1 cellular context compared by ENCODE assay signal in genomic region chr19:48630289-48631036, GRCh38.
A peak's percentile ranks its signal among the peaks of the same experiment; 100 is the strongest.
TF ChIP-seq lines count a peak whose summit lies in the region.

No MANE protein-coding gene starts in this region.

TF ChIP-seq in H1, 55 proteins besides CTCF, POLR2A, EP300 and RAD21:
- TF ChIP-seq, protein P1, sequence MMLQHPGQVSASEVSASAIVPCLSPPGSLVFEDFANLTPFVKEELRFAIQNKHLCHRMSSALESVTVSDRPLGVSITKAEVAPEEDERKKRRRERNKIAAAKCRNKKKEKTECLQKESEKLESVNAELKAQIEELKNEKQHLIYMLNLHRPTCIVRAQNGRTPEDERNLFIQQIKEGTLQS (IDR thresholded peaks at IDR 0.05; ENCODE audit: insufficient read depth, low read depth, low read length), result no peak
- TF ChIP-seq TBP (IDR thresholded peaks at IDR 0.05; ENCODE audit: low read depth, low read length), result peak; percentile 12; the same call in 1 of the 2 replicates
- no peak for TF ChIP-seq SP1 (IDR thresholded peaks at IDR 0.05; ENCODE audit: low read depth, low read length)
- no peak for TF ChIP-seq TCF12 (IDR thresholded peaks at IDR 0.05; ENCODE audit: low read depth, low read length)
- TF ChIP-seq PHF8 (conservative IDR thresholded peaks at IDR 0.05; ENCODE audit: low read depth, low read length), result 0 out of 2 replicates have a peak, but pooled peaks have one; percentile 9
- no peak for TF ChIP-seq RXRA (IDR thresholded peaks at IDR 0.05; ENCODE audit: insufficient read depth, low read depth, low read length)
- TF ChIP-seq EGR1 (IDR thresholded peaks at IDR 0.05; ENCODE audit: borderline replicate concordance, low read depth, low read length), result no peak; the same call in 1 of the 2 replicates
- TF ChIP-seq TAF7 (optimal IDR thresholded peaks at IDR 0.05; ENCODE audit: borderline replicate concordance, low read depth, low read length), result peak; percentile 13
- TF ChIP-seq SIN3A (conservative IDR thresholded peaks at IDR 0.05 in 1 of 2, IDR thresholded peaks at IDR 0.05 in 1 of 2; ENCODE audit: low read depth in 1 of 2, low read length in 2 of 2), result peak in 1 of 2 experiments; percentile 47; a peak in 2 of 4 replicates
- no peak for TF ChIP-seq EZH2 (IDR thresholded peaks at IDR 0.05; ENCODE audit: low read depth, low read length, severe bottlenecking)
- no peak for TF ChIP-seq MAFK (IDR thresholded peaks at IDR 0.05; ENCODE audit: low read depth, low read length)
- no peak for TF ChIP-seq KDM4A (IDR thresholded peaks at IDR 0.05; ENCODE audit: low read depth, low read length, severe bottlenecking)
- no peak for TF ChIP-seq HDAC6 (IDR thresholded peaks at IDR 0.05; ENCODE audit: low read depth, low read length)
- no peak for TF ChIP-seq RFX5 (IDR thresholded peaks at IDR 0.05; ENCODE audit: borderline replicate concordance, low read depth, low read length)
- no peak for TF ChIP-seq KDM1A (IDR thresholded peaks at IDR 0.05; ENCODE audit: borderline replicate concordance, low read length)
- no peak for TF ChIP-seq SRF (IDR thresholded peaks at IDR 0.05; ENCODE audit: low read depth, low read length)
- no peak for TF ChIP-seq SIX5 (IDR thresholded peaks at IDR 0.05; ENCODE audit: low read depth, low read length)
- no peak for TF ChIP-seq NRF1 (IDR thresholded peaks at IDR 0.05; ENCODE audit: low read depth, low read length)
- no peak for TF ChIP-seq TAF1 (IDR thresholded peaks at IDR 0.05; ENCODE audit: low read depth, low read length)
- TF ChIP-seq, protein P2, sequence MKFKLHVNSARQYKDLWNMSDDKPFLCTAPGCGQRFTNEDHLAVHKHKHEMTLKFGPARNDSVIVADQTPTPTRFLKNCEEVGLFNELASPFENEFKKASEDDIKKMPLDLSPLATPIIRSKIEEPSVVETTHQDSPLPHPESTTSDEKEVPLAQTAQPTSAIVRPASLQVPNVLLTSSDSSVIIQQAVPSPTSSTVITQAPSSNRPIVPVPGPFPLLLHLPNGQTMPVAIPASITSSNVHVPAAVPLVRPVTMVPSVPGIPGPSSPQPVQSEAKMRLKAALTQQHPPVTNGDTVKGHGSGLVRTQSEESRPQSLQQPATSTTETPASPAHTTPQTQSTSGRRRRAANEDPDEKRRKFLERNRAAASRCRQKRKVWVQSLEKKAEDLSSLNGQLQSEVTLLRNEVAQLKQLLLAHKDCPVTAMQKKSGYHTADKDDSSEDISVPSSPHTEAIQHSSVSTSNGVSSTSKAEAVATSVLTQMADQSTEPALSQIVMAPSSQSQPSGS (IDR thresholded peaks at IDR 0.05; ENCODE audit: low read length), result no peak
- TF ChIP-seq JUND (IDR thresholded peaks at IDR 0.05; ENCODE audit: low read length), result no peak
- TF ChIP-seq, protein P3, sequence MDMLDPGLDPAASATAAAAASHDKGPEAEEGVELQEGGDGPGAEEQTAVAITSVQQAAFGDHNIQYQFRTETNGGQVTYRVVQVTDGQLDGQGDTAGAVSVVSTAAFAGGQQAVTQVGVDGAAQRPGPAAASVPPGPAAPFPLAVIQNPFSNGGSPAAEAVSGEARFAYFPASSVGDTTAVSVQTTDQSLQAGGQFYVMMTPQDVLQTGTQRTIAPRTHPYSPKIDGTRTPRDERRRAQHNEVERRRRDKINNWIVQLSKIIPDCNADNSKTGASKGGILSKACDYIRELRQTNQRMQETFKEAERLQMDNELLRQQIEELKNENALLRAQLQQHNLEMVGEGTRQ (IDR thresholded peaks at IDR 0.05; ENCODE audit: low read length), result peak; percentile 12; the same call in 1 of the 2 replicates
- TF ChIP-seq, protein P4, sequence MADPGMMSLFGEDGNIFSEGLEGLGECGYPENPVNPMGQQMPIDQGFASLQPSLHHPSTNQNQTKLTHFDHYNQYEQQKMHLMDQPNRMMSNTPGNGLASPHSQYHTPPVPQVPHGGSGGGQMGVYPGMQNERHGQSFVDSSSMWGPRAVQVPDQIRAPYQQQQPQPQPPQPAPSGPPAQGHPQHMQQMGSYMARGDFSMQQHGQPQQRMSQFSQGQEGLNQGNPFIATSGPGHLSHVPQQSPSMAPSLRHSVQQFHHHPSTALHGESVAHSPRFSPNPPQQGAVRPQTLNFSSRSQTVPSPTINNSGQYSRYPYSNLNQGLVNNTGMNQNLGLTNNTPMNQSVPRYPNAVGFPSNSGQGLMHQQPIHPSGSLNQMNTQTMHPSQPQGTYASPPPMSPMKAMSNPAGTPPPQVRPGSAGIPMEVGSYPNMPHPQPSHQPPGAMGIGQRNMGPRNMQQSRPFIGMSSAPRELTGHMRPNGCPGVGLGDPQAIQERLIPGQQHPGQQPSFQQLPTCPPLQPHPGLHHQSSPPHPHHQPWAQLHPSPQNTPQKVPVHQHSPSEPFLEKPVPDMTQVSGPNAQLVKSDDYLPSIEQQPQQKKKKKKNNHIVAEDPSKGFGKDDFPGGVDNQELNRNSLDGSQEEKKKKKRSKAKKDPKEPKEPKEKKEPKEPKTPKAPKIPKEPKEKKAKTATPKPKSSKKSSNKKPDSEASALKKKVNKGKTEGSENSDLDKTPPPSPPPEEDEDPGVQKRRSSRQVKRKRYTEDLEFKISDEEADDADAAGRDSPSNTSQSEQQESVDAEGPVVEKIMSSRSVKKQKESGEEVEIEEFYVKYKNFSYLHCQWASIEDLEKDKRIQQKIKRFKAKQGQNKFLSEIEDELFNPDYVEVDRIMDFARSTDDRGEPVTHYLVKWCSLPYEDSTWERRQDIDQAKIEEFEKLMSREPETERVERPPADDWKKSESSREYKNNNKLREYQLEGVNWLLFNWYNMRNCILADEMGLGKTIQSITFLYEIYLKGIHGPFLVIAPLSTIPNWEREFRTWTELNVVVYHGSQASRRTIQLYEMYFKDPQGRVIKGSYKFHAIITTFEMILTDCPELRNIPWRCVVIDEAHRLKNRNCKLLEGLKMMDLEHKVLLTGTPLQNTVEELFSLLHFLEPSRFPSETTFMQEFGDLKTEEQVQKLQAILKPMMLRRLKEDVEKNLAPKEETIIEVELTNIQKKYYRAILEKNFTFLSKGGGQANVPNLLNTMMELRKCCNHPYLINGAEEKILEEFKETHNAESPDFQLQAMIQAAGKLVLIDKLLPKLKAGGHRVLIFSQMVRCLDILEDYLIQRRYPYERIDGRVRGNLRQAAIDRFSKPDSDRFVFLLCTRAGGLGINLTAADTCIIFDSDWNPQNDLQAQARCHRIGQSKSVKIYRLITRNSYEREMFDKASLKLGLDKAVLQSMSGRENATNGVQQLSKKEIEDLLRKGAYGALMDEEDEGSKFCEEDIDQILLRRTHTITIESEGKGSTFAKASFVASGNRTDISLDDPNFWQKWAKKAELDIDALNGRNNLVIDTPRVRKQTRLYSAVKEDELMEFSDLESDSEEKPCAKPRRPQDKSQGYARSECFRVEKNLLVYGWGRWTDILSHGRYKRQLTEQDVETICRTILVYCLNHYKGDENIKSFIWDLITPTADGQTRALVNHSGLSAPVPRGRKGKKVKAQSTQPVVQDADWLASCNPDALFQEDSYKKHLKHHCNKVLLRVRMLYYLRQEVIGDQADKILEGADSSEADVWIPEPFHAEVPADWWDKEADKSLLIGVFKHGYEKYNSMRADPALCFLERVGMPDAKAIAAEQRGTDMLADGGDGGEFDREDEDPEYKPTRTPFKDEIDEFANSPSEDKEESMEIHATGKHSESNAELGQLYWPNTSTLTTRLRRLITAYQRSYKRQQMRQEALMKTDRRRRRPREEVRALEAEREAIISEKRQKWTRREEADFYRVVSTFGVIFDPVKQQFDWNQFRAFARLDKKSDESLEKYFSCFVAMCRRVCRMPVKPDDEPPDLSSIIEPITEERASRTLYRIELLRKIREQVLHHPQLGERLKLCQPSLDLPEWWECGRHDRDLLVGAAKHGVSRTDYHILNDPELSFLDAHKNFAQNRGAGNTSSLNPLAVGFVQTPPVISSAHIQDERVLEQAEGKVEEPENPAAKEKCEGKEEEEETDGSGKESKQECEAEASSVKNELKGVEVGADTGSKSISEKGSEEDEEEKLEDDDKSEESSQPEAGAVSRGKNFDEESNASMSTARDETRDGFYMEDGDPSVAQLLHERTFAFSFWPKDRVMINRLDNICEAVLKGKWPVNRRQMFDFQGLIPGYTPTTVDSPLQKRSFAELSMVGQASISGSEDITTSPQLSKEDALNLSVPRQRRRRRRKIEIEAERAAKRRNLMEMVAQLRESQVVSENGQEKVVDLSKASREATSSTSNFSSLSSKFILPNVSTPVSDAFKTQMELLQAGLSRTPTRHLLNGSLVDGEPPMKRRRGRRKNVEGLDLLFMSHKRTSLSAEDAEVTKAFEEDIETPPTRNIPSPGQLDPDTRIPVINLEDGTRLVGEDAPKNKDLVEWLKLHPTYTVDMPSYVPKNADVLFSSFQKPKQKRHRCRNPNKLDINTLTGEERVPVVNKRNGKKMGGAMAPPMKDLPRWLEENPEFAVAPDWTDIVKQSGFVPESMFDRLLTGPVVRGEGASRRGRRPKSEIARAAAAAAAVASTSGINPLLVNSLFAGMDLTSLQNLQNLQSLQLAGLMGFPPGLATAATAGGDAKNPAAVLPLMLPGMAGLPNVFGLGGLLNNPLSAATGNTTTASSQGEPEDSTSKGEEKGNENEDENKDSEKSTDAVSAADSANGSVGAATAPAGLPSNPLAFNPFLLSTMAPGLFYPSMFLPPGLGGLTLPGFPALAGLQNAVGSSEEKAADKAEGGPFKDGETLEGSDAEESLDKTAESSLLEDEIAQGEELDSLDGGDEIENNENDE (IDR thresholded peaks at IDR 0.05; ENCODE audit: insufficient replicate concordance, low read length), result no peak
- TF ChIP-seq SP4 (IDR thresholded peaks at IDR 0.05; ENCODE audit: low read length), result no peak
- no peak for TF ChIP-seq RNF2 (IDR thresholded peaks at IDR 0.05; ENCODE audit: borderline replicate concordance, low read depth, low read length, missing control alignments, poor library complexity, severe bottlenecking)
- TF ChIP-seq E2F6 (IDR thresholded peaks at IDR 0.05), result 0 out of 2 replicates have a peak, but pooled peaks have one; percentile 3
- TF ChIP-seq KDM5A (IDR thresholded peaks at IDR 0.05; ENCODE audit: low read length), result no peak
- TF ChIP-seq CEBPB (IDR thresholded peaks at IDR 0.05; ENCODE audit: low read depth, low read length), result no peak
- TF ChIP-seq SAP30 (IDR thresholded peaks at IDR 0.05; ENCODE audit: insufficient read depth, insufficient replicate concordance, low read length), result no peak
- no peak for TF ChIP-seq CTBP2 (IDR thresholded peaks at IDR 0.05; ENCODE audit: borderline replicate concordance, insufficient read depth, insufficient read length, low read length)
- no peak for TF ChIP-seq BCL11A (IDR thresholded peaks at IDR 0.05; ENCODE audit: low read depth in 2 of 2, low read length in 2 of 2)
- TF ChIP-seq GTF2F1 (IDR thresholded peaks at IDR 0.05; ENCODE audit: borderline replicate concordance, low read depth, low read length), result no peak
- no peak for TF ChIP-seq CREB1 (IDR thresholded peaks at IDR 0.05)
- TF ChIP-seq SIRT6 (IDR thresholded peaks at IDR 0.05; ENCODE audit: low read length), result peak; percentile 46
- no peak for TF ChIP-seq YY1 (IDR thresholded peaks at IDR 0.05; ENCODE audit: low read depth, low read length)
- TF ChIP-seq CHD2 (IDR thresholded peaks at IDR 0.05; ENCODE audit: low read length), result peak; percentile 16; the same call in 1 of the 2 replicates
- TF ChIP-seq CBX8 (IDR thresholded peaks at IDR 0.05; ENCODE audit: borderline replicate concordance, low read depth, low read length), result no peak
- TF ChIP-seq SP2 (IDR thresholded peaks at IDR 0.05; ENCODE audit: low read length), result no peak
- no peak for TF ChIP-seq SUZ12 (IDR thresholded peaks at IDR 0.05; ENCODE audit: low read length)
- TF ChIP-seq CHD1 (IDR thresholded peaks at IDR 0.05; ENCODE audit: low read depth, low read length), result no peak
- no peak for TF ChIP-seq TEAD4 (IDR thresholded peaks at IDR 0.05; ENCODE audit: low read depth, low read length)
- TF ChIP-seq POLR2AphosphoS5 (IDR thresholded peaks at IDR 0.05; ENCODE audit: low read depth, low read length), result peak; percentile 71
- no peak for TF ChIP-seq ZNF274 (IDR thresholded peaks at IDR 0.05; ENCODE audit: borderline replicate concordance, extremely low read depth, low read length)
- TF ChIP-seq BACH1 (IDR thresholded peaks at IDR 0.05; ENCODE audit: low read length), result peak; percentile 51; the same call in 1 of the 2 replicates
- TF ChIP-seq ASH2L (IDR thresholded peaks at IDR 0.05; ENCODE audit: low read length), result peak; percentile 63
- no peak for TF ChIP-seq JUN (IDR thresholded peaks at IDR 0.05; ENCODE audit: low read depth, low read length)
- no peak for TF ChIP-seq NANOG (IDR thresholded peaks at IDR 0.05; ENCODE audit: insufficient read depth, low read depth, low read length, poor library complexity, severe bottlenecking)
- TF ChIP-seq BRCA1 (IDR thresholded peaks at IDR 0.05; ENCODE audit: low read depth, low read length), result no peak
- TF ChIP-seq RBBP5 (IDR thresholded peaks at IDR 0.05; ENCODE audit: borderline replicate concordance, low read depth, low read length), result no peak
- TF ChIP-seq, protein P5, sequence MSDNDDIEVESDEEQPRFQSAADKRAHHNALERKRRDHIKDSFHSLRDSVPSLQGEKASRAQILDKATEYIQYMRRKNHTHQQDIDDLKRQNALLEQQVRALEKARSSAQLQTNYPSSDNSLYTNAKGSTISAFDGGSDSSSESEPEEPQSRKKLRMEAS (IDR thresholded peaks at IDR 0.05), result peak; percentile 44; the same call in 1 of the 2 replicates
- no peak for TF ChIP-seq FOSL1 (IDR thresholded peaks at IDR 0.05; ENCODE audit: insufficient read depth, low read depth, low read length)
- no peak; the same call in 1 of the 2 replicates for TF ChIP-seq GABPA (IDR thresholded peaks at IDR 0.05; ENCODE audit: borderline replicate concordance, insufficient read depth, low read length)
- TF ChIP-seq HDAC2 (IDR thresholded peaks at IDR 0.05; ENCODE audit: borderline replicate concordance in 1 of 2, low read depth in 2 of 2, low read length in 2 of 2), result no peak
- TF ChIP-seq CBX5 (IDR thresholded peaks at IDR 0.05; ENCODE audit: low read depth, low read length), result no peak
- TF ChIP-seq POU5F1 (IDR thresholded peaks at IDR 0.05; ENCODE audit: low read depth, low read length), result no peak
TF ChIP-seq in H1: peak in this region for 12.
